9 cellular contexts compared by ENCODE assay signal in the genomic region with DNA sequence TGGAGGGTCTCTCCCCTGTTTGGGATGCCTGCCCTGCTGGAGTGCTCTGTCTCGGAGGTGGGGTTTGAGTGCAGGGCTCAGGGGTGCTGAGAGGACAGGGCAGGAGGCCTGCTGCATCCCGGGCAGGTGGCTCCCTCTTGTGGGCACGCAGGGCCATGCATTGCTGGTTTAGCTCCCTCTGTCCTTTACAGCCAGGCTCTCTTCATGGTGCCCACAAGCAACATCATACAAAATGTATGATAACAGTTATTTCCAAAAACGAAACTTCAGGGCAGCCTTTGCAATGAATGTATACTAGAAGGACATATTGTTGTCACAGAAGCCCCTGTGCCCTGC. TPM values are rescaled to one million over a fixed set of nuclear protein-coding genes. Genes with fewer than 3 reads are reported as not detected.
DNase-seq lines count a peak whose midpoint lies in the region; TF ChIP-seq lines count a peak whose summit lies in the region.
"Not testable (repeated sequence)": the region's sequence is repeated elsewhere in the genome, so short reads cannot be mapped to it uniquely, and the experiment has no call there.
"Had no signal": no experiment of that assay in that cellular context is flagged by ENCODE, and none has a peak within 500 bp of the region (broad histone marks: within the 10 kb centered on the region; RNA-seq: fewer than 3 reads in every experiment).

No MANE protein-coding gene starts in this region.

- BruUV-seq in OCI-LY7 (replicated peaks; lab: Mats Ljungman, UMichigan) = not testable (repeated sequence)

- not testable (repeated sequence) for H3K27ac ChIP-seq in OCI-LY7 (ENCODE audit: low read depth, low read length, poor library complexity, severe bottlenecking); stomach

- peak; percentile 36 for TF ChIP-seq CTCF in GM12873 (IDR thresholded peaks at IDR 0.05; ENCODE audit: insufficient read depth, low read depth, low read length, missing control alignments)
- TF ChIP-seq CTCF in HFF-Myc (IDR thresholded peaks at IDR 0.05; ENCODE audit: low read depth, low read length, missing control alignments) = peak; percentile 28
- 0 out of 2 replicates have a peak, but pooled peaks have one; percentile 27 for TF ChIP-seq CTCF in OCI-LY7 (conservative IDR thresholded peaks at IDR 0.05; ENCODE audit: low read length)
- peak; percentile 17 for TF ChIP-seq CTCF in cardiac fibroblast (IDR thresholded peaks at IDR 0.05; ENCODE audit: low read depth, low read length)
- peak; percentile 39 for TF ChIP-seq CTCF in retinal pigment epithelial cell (conservative IDR thresholded peaks at IDR 0.05; ENCODE audit: low read depth, low read length)
- TF ChIP-seq CTCF in stomach (IDR thresholded peaks at IDR 0.05) = peak in 3 of 7 experiments; percentile 28 to 50 (median 47)

- H3K4me2 ChIP-seq in OCI-LY7 (ENCODE audit: low read length) = not testable (repeated sequence)

- H3K79me2 ChIP-seq in OCI-LY7 (ENCODE audit: insufficient read depth, low read depth, low read length) = not testable (repeated sequence)

- H3K9me3 ChIP-seq in OCI-LY7 (ENCODE audit: low read length); stomach: not testable (repeated sequence)

- H3K9me2 ChIP-seq in OCI-LY7 (ENCODE audit: insufficient read depth, low read length) = not testable (repeated sequence)

- H3K4me1 Mint-ChIP-seq in immature natural killer cell = not testable (repeated sequence)

- not testable (repeated sequence) for TF ChIP-seq POLR2A in stomach (IDR thresholded peaks at IDR 0.05)

- TF ChIP-seq EP300 in stomach (IDR thresholded peaks at IDR 0.05) = not testable (repeated sequence)

- not testable (repeated sequence) for H3K4me1 ChIP-seq in OCI-LY7 (ENCODE audit: insufficient read depth, low read length, poor library complexity, severe bottlenecking); stomach

- not testable (repeated sequence) for H3K9me3 Mint-ChIP-seq in immature natural killer cell

- CTCF ChIA-PET in OCI-LY7 (lab: Charles Lee; ENCODE audit: unreplicated experiment) = not testable (repeated sequence)

- not testable (repeated sequence) for H3K4me3 ChIP-seq in HFF-Myc (replicated peaks; ENCODE audit: low read depth, low read length); OCI-LY7 (ENCODE audit: low read depth, low read length, poor library complexity, severe bottlenecking); cardiac fibroblast (replicated peaks in 1 of 2; ENCODE audit: low read depth in 2 of 2, low read length in 2 of 2); retinal pigment epithelial cell (ENCODE audit: low read length); stomach

- not testable (repeated sequence) for H3K27ac Mint-ChIP-seq in immature natural killer cell

- H3K36me3 ChIP-seq in OCI-LY7 (ENCODE audit: insufficient read depth, low read length); stomach: not testable (repeated sequence)

- 9 to 17% methylated on average over 1 to 2 of the region's 4 CpGs; no CpG with 5 or more reads in 3 of the 5 donors for WGBS in stomach, 5 donors

- not testable (repeated sequence) for H2AFZ ChIP-seq in OCI-LY7 (ENCODE audit: low read length)

- H3K27me3 Mint-ChIP-seq in immature natural killer cell (ENCODE audit: low read depth in 3 of 3) = not testable (repeated sequence)

- H3K27me3 ChIP-seq in stomach = not testable (repeated sequence)

- intact Hi-C loops in OCI-LY7 (cut with micrococcal nuclease; ENCODE audit: unreplicated experiment); stomach (cut with DNase I; ENCODE audit: low total_unique reads): not testable (repeated sequence)

- not testable (repeated sequence) for H3K4me3 Mint-ChIP-seq in immature natural killer cell

- not testable (repeated sequence) for H3K36me3 Mint-ChIP-seq in immature natural killer cell

- POLR2A ChIA-PET in OCI-LY7 (lab: Charles Lee) = not testable (repeated sequence)

- DNase-seq in HFF-Myc (ENCODE audit: extremely low read depth, low read depth); OCI-LY7 (ENCODE audit: low spot score); cardiac fibroblast (ENCODE audit: low read depth in 2 of 2); retinal pigment epithelial cell (ENCODE audit: low read depth): not testable (repeated sequence)
- peak; percentile 23 for DNase-seq in activated CD8-positive, alpha-beta memory T cell treated with anti-CD3 and anti-CD28 coated beads, Interleukin-2, amount 50 U/mL, for 24 hours (ENCODE audit: extremely low read depth)
- peak; percentile 50 to 61 (median 56) for DNase-seq in immature natural killer cell
- DNase-seq in stomach = peak; percentile 84

- not testable (repeated sequence) for H4K20me1 ChIP-seq in OCI-LY7 (ENCODE audit: insufficient read depth, low read length)

RNA-seq across cellular contexts. Expression of gene PDPK1, which starts 22.9 kb away (rescaled TPM):
- total RNA-seq in OCI-LY7 (2014; rRNA removed; shearing (Covaris generic)) = 11.7 and 14.4 TPM in 2 replicates
- total RNA-seq in OCI-LY7 (2022) = 38.3 and 40.6 TPM in 2 replicates
- polyA plus RNA-seq in immature natural killer cell = 10 to 100 TPM; 26.3 to 48.8 (median 27.1) TPM
- total RNA-seq in stomach = 10 to 100 TPM; 18.7 to 86.9 (median 33.4) TPM
- polyA plus RNA-seq in stomach = 10 to 100 TPM in 1 of 3 donors, 1 to 10 TPM in 2; 7.0 to 18.3 (median 9.2) TPM

RNA-seq across cellular contexts. Expression of gene CEMP1, which starts 29.6 kb away (rescaled TPM):
- total RNA-seq in OCI-LY7 (2014; rRNA removed; shearing (Covaris generic)) = 0.25 TPM in 1 of 2 replicates, not detected in the other
- total RNA-seq in OCI-LY7 (2022) (0.35 and 0.55 TPM in 2 replicates), stomach (under 1 TPM in 1 of 5 donors, not detected in 4; 0.58 TPM)
- polyA plus RNA-seq in immature natural killer cell (1 to 10 TPM in 2 of 3 donors, under 1 TPM in 1; 0.90 to 3.0 (median 3.0) TPM), stomach (under 1 TPM in 2 of 3 donors, not detected in 1; 0.43 to 0.61 TPM)
- total RNA-seq: dermis blood vessel endothelial cell had no signal

RNA-seq across cellular contexts. Expression of gene AMDHD2, which starts 40.6 kb away (rescaled TPM):
- 48.4 and 51.8 TPM in 2 replicates for total RNA-seq in OCI-LY7 (2014; rRNA removed; shearing (Covaris generic))
- total RNA-seq in OCI-LY7 (2022) (47.1 and 59.7 TPM in 2 replicates), stomach (10 to 100 TPM; 13.4 to 76.8 (median 28.7) TPM)
- polyA plus RNA-seq in immature natural killer cell (10 to 100 TPM; 13.7 to 18.6 (median 13.9) TPM), stomach (10 to 100 TPM; 17.2 to 24.7 (median 21.1) TPM)

RNA-seq across cellular contexts. Expression of gene ATP6V0C, which starts 47.0 kb away (rescaled TPM):
- 15.0 and 16.4 TPM in 2 replicates for total RNA-seq in OCI-LY7 (2014; rRNA removed; shearing (Covaris generic))
- total RNA-seq in OCI-LY7 (2022) (87.4 and 94.3 TPM in 2 replicates), stomach (100 to 1,000 TPM in 2 of 5 donors, 10 to 100 TPM in 2, 1 to 10 TPM in 1; 8.1 to 169 (median 68.3) TPM)
- polyA plus RNA-seq in immature natural killer cell (100 to 1,000 TPM in 1 of 3 donors, 10 to 100 TPM in 2; 70.9 to 116 (median 90.8) TPM), stomach (100 to 1,000 TPM in 1 of 3 donors, 10 to 100 TPM in 2; 49.8 to 113 (median 82.3) TPM)
